8 cellular contexts compared by ENCODE assay signal in genomic region chr2:208072250-208072892, GRCh38. TPM values are rescaled to one million over a fixed set of nuclear protein-coding genes. Genes with fewer than 3 reads are reported as not detected.
DNase-seq lines count a peak whose midpoint lies in the region; ATAC-seq and TF ChIP-seq lines count a peak whose summit lies in the region.

No MANE protein-coding gene starts in this region.

- TF ChIP-seq CTCF in LNCaP clone FGC (IDR thresholded peaks at IDR 0.05; ENCODE audit: control insufficient read depth, extremely low read depth, insufficient read depth), result peak; percentile 86

- ATAC-seq in GM21825 (IDR thresholded peaks at IDR 0.05; ENCODE audit: unreplicated experiment) (peak; percentile 93), Right ventricle myocardium superior (ENCODE audit: poor library complexity) (peak; percentile 84), GM18520 (IDR thresholded peaks at IDR 0.05; ENCODE audit: unreplicated experiment) (no peak)

- peak; percentile 69 for DNase-seq in ELR (ENCODE audit: low read depth)
- no peak for DNase-seq in LNCaP clone FGC (ENCODE audit: low read depth)
- peak; percentile 71 for DNase-seq in SK-N-DZ (ENCODE audit: low spot score)
- peak; percentile 51 for DNase-seq in activated naive CD4-positive, alpha-beta T cell treated with anti-CD3 and anti-CD28 coated beads, Interleukin-2, amount 50 U/mL, for 16 hours
- DNase-seq in Right ventricle myocardium superior, result peak; percentile 48
- DNase-seq in putamen (ENCODE audit: low spot score), result peak; percentile 32

- H3K4me3 ChIP-seq in LNCaP clone FGC (ENCODE audit: low read depth, low read length), result no peak overlapping the region

- intact Hi-C loops in Right ventricle myocardium superior (cut with DNase I), result no loop called here

RNA-seq across cellular contexts. Expression of gene PLEKHM3, which starts 47.0 kb away (rescaled TPM):
- 6.6 and 6.9 TPM in 2 replicates for polyA plus RNA-seq in SK-N-DZ (2014; cell fraction: cytosol; rRNA removed)
- 3.1 and 5.9 TPM in 2 replicates for polyA plus RNA-seq in SK-N-DZ (2014; cell fraction: nucleus; rRNA removed)
- 12.5 TPM for total RNA-seq in Right ventricle myocardium superior

RNA-seq across cellular contexts. Expression of gene CRYGD, which starts 52.0 kb away (rescaled TPM):
- not detected in 2 replicates for polyA plus RNA-seq in SK-N-DZ (2014; cell fraction: cytosol; rRNA removed)
- polyA plus RNA-seq in SK-N-DZ (2014; cell fraction: nucleus; rRNA removed), result not detected in 2 replicates
- not detected for total RNA-seq in Right ventricle myocardium superior

RNA-seq across cellular contexts. Expression of gene CRYGC, which starts 57.3 kb away (rescaled TPM):
- 6.7 and 17.3 TPM in 2 replicates for polyA plus RNA-seq in SK-N-DZ (2014; cell fraction: cytosol; rRNA removed)
- 14.1 and 15.1 TPM in 2 replicates for polyA plus RNA-seq in SK-N-DZ (2014; cell fraction: nucleus; rRNA removed)
- total RNA-seq in Right ventricle myocardium superior, result not detected
